1 cellular context compared by ENCODE assay signal in genomic region chr14:104977681-104978647, GRCh38.
TF ChIP-seq lines count a peak whose summit lies in the region.

AHNAK2 (minus strand) TSS chr14:104978374; CDS start chr14:104978237, 137 bp downstream.

TF ChIP-seq in A549, 52 proteins besides CTCF, POLR2A, EP300 and RAD21 (continued from another document):
- TF ChIP-seq REST (IDR thresholded peaks at IDR 0.05) = no peak
